Comparison of ENCODE assay signal across 3 cellular contexts in genomic region chr1:234322979-234323378, GRCh38.
TF ChIP-seq lines count a peak whose summit lies in the region.

No MANE protein-coding gene starts in this region.

TF ChIP-seq in HCT116, 20 proteins besides CTCF, POLR2A, EP300 and RAD21:
- TF ChIP-seq TCF7L2 (IDR thresholded peaks at IDR 0.05; ENCODE audit: borderline replicate concordance, extremely low read depth, insufficient read depth, insufficient read length) (peak; percentile 60), CBX3 (IDR thresholded peaks at IDR 0.05; ENCODE audit: low read depth) (no peak)

TF ChIP-seq in SK-N-SH, 30 proteins besides CTCF, POLR2A, EP300 and RAD21:
- TF ChIP-seq TEAD4 (IDR thresholded peaks at IDR 0.05; ENCODE audit: borderline replicate concordance, insufficient read depth) (no peak), TCF12 (IDR thresholded peaks at IDR 0.05) (no peak), GABPA (IDR thresholded peaks at IDR 0.05; ENCODE audit: low read depth) (no peak), SIN3A (IDR thresholded peaks at IDR 0.05; ENCODE audit: borderline replicate concordance, low read depth, low read length) (no peak), SMC3 (IDR thresholded peaks at IDR 0.05; ENCODE audit: low read depth, low read length) (peak; percentile 20; the same call in 1 of the 2 replicates)
- TF ChIP-seq, protein P1, sequence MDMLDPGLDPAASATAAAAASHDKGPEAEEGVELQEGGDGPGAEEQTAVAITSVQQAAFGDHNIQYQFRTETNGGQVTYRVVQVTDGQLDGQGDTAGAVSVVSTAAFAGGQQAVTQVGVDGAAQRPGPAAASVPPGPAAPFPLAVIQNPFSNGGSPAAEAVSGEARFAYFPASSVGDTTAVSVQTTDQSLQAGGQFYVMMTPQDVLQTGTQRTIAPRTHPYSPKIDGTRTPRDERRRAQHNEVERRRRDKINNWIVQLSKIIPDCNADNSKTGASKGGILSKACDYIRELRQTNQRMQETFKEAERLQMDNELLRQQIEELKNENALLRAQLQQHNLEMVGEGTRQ (IDR thresholded peaks at IDR 0.05; ENCODE audit: borderline replicate concordance, low read depth, low read length), result no peak
TF ChIP-seq in SK-N-SH: peak in this region for 1.

TF ChIP-seq in GM12878, 131 proteins besides CTCF, POLR2A, EP300 and RAD21:
- TF ChIP-seq PAX5 (IDR thresholded peaks at IDR 0.05; ENCODE audit: borderline replicate concordance, low read depth, low read length) (no peak), LARP7 (IDR thresholded peaks at IDR 0.05) (0 out of 2 replicates have a peak, but pooled peaks have one; percentile 41)
